12 cellular contexts compared by ENCODE assay signal in genomic region chr4:3123201-3123671, GRCh38. TPM values are rescaled to one million over a fixed set of nuclear protein-coding genes. Genes with fewer than 3 reads are reported as not detected.
DNase-seq lines count a peak whose midpoint lies in the region; FAIRE-seq and TF ChIP-seq lines count a peak whose summit lies in the region.
"Had no signal": no experiment of that assay in that cellular context is flagged by ENCODE, and none has a peak within 500 bp of the region (broad histone marks: within the 10 kb centered on the region; RNA-seq: fewer than 3 reads in every experiment).

No MANE protein-coding gene starts in this region.

- H3K9me3 ChIP-seq in Loucy (ENCODE audit: insufficient read depth, low read depth, low read length) (no peaks in the 10 kb centered on the region), spleen (no peaks in the 10 kb centered on the region), tibial artery (no peaks in the 10 kb centered on the region)

- no peaks in the 10 kb centered on the region for H3K27me3 ChIP-seq in Loucy (ENCODE audit: insufficient read depth, low read length, poor library complexity, severe bottlenecking)
- H3K27me3 ChIP-seq in bronchial epithelial cell (ENCODE audit: control insufficient read depth, insufficient read depth, low read length): no peaks in the 10 kb centered on the region
- H3K27me3 ChIP-seq in spleen (replicated peaks in 1 of 7): no peaks in the 10 kb centered on the region
- no peaks in the 10 kb centered on the region for H3K27me3 ChIP-seq in tibial artery

- peaks cover 12% of the 10 kb centered on the region; the same call in 1 of the 2 replicates for H3F3A ChIP-seq in Loucy (ENCODE audit: low read depth)

- no peaks in the 10 kb centered on the region for H4K20me1 ChIP-seq in Loucy (ENCODE audit: insufficient read depth, low read length, poor library complexity, severe bottlenecking)

- no peaks in the 10 kb centered on the region for H3K79me2 ChIP-seq in Loucy (ENCODE audit: insufficient read depth, low read length)

- H3K27ac ChIP-seq in spleen: peak overlapping the region in 7 of 8 donors; percentile 15 to 79 (median 65)
- peak overlapping the region in 1 of 2 donors; percentile 33 for H3K27ac ChIP-seq in tibial artery

- H3K9ac ChIP-seq in Loucy (ENCODE audit: low read depth, low read length, poor library complexity, severe bottlenecking): no peak overlapping the region

- DNase-seq in bronchial epithelial cell (ENCODE audit: low read depth): peak; percentile 23
- peak; percentile 37 for DNase-seq in hepatic stellate cell (ENCODE audit: low spot score)
- DNase-seq in spleen: no peak
- no peak for DNase-seq in NCI-H2029 treated with DMSO at 0.1 percent for 48 hours (lab: John Stamatoyannopoulos, UW)
- no peak for DNase-seq in tibial artery
- no peak for DNase-seq in NCI-H1436 treated with DMSO at 0.1 percent for 48 hours (lab: John Stamatoyannopoulos, UW)
- DNase-seq: activated CD4-positive, alpha-beta T cell treated with anti-CD3 and anti-CD28 coated beads, Interleukin-2, amount 50 U/mL, for 48 hours; DMS79; mesendoderm; NCI-H526 had no signal

- H3K4me2 ChIP-seq in Loucy (ENCODE audit: low read depth, low read length, poor library complexity, severe bottlenecking): peak overlapping the region; percentile 15

- H3K4me1 ChIP-seq in Loucy (ENCODE audit: insufficient read depth, low read length, poor library complexity, severe bottlenecking): peaks cover 25% of the 10 kb centered on the region
- peaks cover 15 to 37% (median 19%) of the 10 kb centered on the region in 6 donors for H3K4me1 ChIP-seq in spleen
- H3K4me1 ChIP-seq in tibial artery: peaks cover 0 to 10% (median 0%) of the 10 kb centered on the region in 4 donors

- H3K4me3 ChIP-seq in Loucy (ENCODE audit: low read length, poor library complexity, severe bottlenecking) (no peak overlapping the region), bronchial epithelial cell (ENCODE audit: low read depth, low read length) (no peak overlapping the region), spleen (no peak overlapping the region), tibial artery (no peak overlapping the region)
- H3K4me3 ChIP-seq: skin epidermis had no signal

- no peak for TF ChIP-seq POLR2A in spleen (IDR thresholded peaks at IDR 0.05)

- H3K36me3 ChIP-seq in Loucy (ENCODE audit: insufficient read depth, low read length): peaks cover 65% of the 10 kb centered on the region; the same call in 1 of the 2 replicates
- peaks cover 17% of the 10 kb centered on the region for H3K36me3 ChIP-seq in bronchial epithelial cell (ENCODE audit: control insufficient read depth, insufficient read depth, low read length)
- H3K36me3 ChIP-seq in spleen: peaks cover 0 to 96% (median 52%) of the 10 kb centered on the region in 6 donors
- H3K36me3 ChIP-seq in tibial artery: peaks cover 42 to 79% (median 46%) of the 10 kb centered on the region in 3 donors

- H2AFZ ChIP-seq in Loucy (ENCODE audit: low read length): no peak overlapping the region

- intact Hi-C loops in spleen (cut with DNase I; ENCODE audit: low total_unique reads) (no loop called here), tibial artery (cut with DNase I; ENCODE audit: low total_unique reads) (no loop called here)

- WGBS in spleen, 5 donors: 70 to 77% (median 72%) methylated on average over 2 of the region's 2 CpGs

- no peaks in the 10 kb centered on the region for H3K9me2 ChIP-seq in Loucy (replicated peaks; ENCODE audit: low read depth, low read length)

- FAIRE-seq in bronchial epithelial cell (lab: Jason Lieb, UNC): no peak

- TF ChIP-seq CTCF in Loucy (conservative IDR thresholded peaks at IDR 0.05; ENCODE audit: low read length): no peak
- TF ChIP-seq CTCF in bronchial epithelial cell (IDR thresholded peaks at IDR 0.05; ENCODE audit: insufficient read depth, low read length, severe bottlenecking): no peak
- TF ChIP-seq CTCF in spleen (IDR thresholded peaks at IDR 0.05 in 8 of 11, conservative IDR thresholded peaks at IDR 0.05 in 3 of 11): no peak
- no peak for TF ChIP-seq CTCF in tibial artery (IDR thresholded peaks at IDR 0.05)

RNA-seq across cellular contexts. Expression of gene HTT, which starts 48.8 kb away (rescaled TPM):
- total RNA-seq in bronchial epithelial cell (24.0 and 28.4 TPM in 2 replicates), spleen (100 to 1,000 TPM in 2 of 7 donors, 10 to 100 TPM in 5; 58.6 to 124 (median 92.2) TPM)
- 10 to 100 TPM in 2 of 3 donors, 1 to 10 TPM in 1; 10.0 to 24.4 (median 14.7) TPM for polyA plus RNA-seq in spleen

RNA-seq across cellular contexts. Expression of gene HTT-AS, which starts 48.9 kb away (rescaled TPM):
- not detected in 2 replicates for total RNA-seq in bronchial epithelial cell
- not detected for total RNA-seq in spleen
- not detected for polyA plus RNA-seq in spleen

Comparison
In these comparisons a context has a peak if more than half of its experiments do, and no peak if none do; other contexts are left out.
1. DNase-seq: peak in bronchial epithelial cell (single experiment) and hepatic stellate cell (single experiment); none in spleen (single experiment), NCI-H2029 treated with DMSO at 0.1 percent for 48 hours (single experiment), tibial artery (0 of 2) and NCI-H1436 treated with DMSO at 0.1 percent for 48 hours (single experiment).